24 cellular contexts compared by ENCODE assay signal in the genomic region with DNA sequence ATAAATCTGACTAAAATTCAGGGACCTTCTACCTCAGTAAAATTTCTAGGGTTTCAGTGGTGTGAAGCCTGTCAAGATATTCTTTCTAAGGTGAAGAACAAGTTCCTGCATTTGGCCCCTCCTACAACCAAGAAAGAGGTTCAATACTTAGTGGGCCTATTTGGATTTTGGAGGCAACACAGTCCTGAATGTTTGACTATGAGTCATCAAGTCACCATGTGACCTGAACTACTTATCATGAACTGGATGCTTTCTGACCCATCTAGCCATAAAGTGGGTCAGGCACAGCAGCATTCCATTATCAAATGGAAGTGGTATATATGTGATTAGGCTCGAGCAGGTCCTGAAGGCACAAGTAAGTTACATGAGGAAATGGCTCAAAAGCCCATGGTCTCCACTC.
"Had no signal": no experiment of that assay in that cellular context is flagged by ENCODE, and none has a peak within 500 bp of the region (broad histone marks: within the 10 kb centered on the region; RNA-seq: fewer than 3 reads in every experiment).

No MANE protein-coding gene starts in this region.

- H3K4me1 ChIP-seq: esophagus squamous epithelium, lower lobe of right lung, neural progenitor cell, uterus had no signal

- H2AFZ ChIP-seq: neural progenitor cell had no signal

- H3K9ac ChIP-seq: neural progenitor cell had no signal

- H3K4me2 ChIP-seq: neural progenitor cell, smooth muscle cell had no signal

- FAIRE-seq: colon, endothelial cell of umbilical vein, kidney, TTC549 had no signal

- H3K4me3 Mint-ChIP-seq: activated T-cell treated with anti-CD3 and anti-CD28 coated beads, Interleukin-2, amount 50 U/mL, for 24 hours; activated T-helper 17 cell treated with anti-CD3 and anti-CD28 coated beads, Interleukin-2, amount 50 U/mL, for 72 hours; central memory CD8-positive, alpha-beta T cell; naive thymus-derived CD8-positive, alpha-beta T cell; neural progenitor cell; stimulated activated naive B cell treated with anti-CD40 and anti-IgM and Interleukin-4, amounts not matched to agents 10 μg/mL and 1 μg/mL and 100 μg/mL, for 72 hours had no signal

- H3K27ac ChIP-seq: esophagus squamous epithelium, lower lobe of right lung, neural progenitor cell, uterus had no signal

- H3K36me3 ChIP-seq: esophagus squamous epithelium, lower lobe of right lung, neural progenitor cell, uterus had no signal

- H3K4me3 ChIP-seq: esophagus squamous epithelium, lower lobe of right lung, neural progenitor cell, smooth muscle cell, uterus had no signal

- H3K9me3 Mint-ChIP-seq: activated T-helper 17 cell treated with anti-CD3 and anti-CD28 coated beads, Interleukin-2, amount 50 U/mL, for 72 hours had no signal

- H3K27me3 ChIP-seq: esophagus squamous epithelium, neural progenitor cell, uterus had no signal

- H3K27ac Mint-ChIP-seq: activated naive CD4-positive, alpha-beta T cell treated with anti-CD3 and anti-CD28 coated beads, Interleukin-2, amount 50 U/mL, for 72 hours; activated T-cell treated with anti-CD3 and anti-CD28 coated beads, Interleukin-2, amount 50 U/mL, for 24 hours; activated T-helper 17 cell treated with anti-CD3 and anti-CD28 coated beads, Interleukin-2, amount 50 U/mL, for 72 hours; naive thymus-derived CD8-positive, alpha-beta T cell; neural progenitor cell; stimulated activated naive B cell treated with anti-CD40 and anti-IgM and Interleukin-4, amounts not matched to agents 10 μg/mL and 1 μg/mL and 100 μg/mL, for 72 hours had no signal

- H3K9me3 ChIP-seq: esophagus squamous epithelium, lower lobe of right lung, uterus had no signal

- H3K27me3 Mint-ChIP-seq: central memory CD8-positive, alpha-beta T cell; stimulated activated naive B cell treated with anti-CD40 and anti-IgM and Interleukin-4, amounts not matched to agents 10 μg/mL and 1 μg/mL and 100 μg/mL, for 72 hours had no signal

- DNase-seq: activated CD4-positive, alpha-beta T cell treated with anti-CD3 and anti-CD28 coated beads for 1 hour; activated CD8-positive, alpha-beta memory T cell treated with anti-CD3 and anti-CD28 coated beads, Interleukin-2, amount 50 U/mL, for 4 hours; activated T-cell treated with anti-CD3 and anti-CD28 coated beads, Interleukin-2, amount 50 U/mL, for 24 hours; aorta; effector memory CD4-positive, alpha-beta T cell; esophagus squamous epithelium; kidney; lower lobe of right lung; naive thymus-derived CD8-positive, alpha-beta T cell; posterior cingulate gyrus; stimulated activated CD4-positive, alpha-beta T cell treated with anti-CD3 and anti-CD28 coated beads, Interleukin-2, amount 100 ng/mL, for 48 hours; stimulated activated CD8-positive, alpha-beta memory T cell treated with anti-CD3 and anti-CD28 coated beads, Interleukin-4, amount 100 ng/mL, for 48 hours; stimulated activated naive B cell treated with anti-CD40 and anti-IgM and Interleukin-4, amounts not matched to agents 10 μg/mL and 1 μg/mL and 100 μg/mL, for 72 hours; uterus had no signal

- ATAC-seq: activated naive CD4-positive, alpha-beta T cell treated with anti-CD3 and anti-CD28 coated beads, Interleukin-2, amount 50 U/mL, for 72 hours; activated T-helper 17 cell treated with anti-CD3 and anti-CD28 coated beads, Interleukin-2, amount 50 U/mL, for 72 hours; left lobe of liver; lower lobe of right lung; naive thymus-derived CD8-positive, alpha-beta T cell; sciatic nerve; stimulated activated naive B cell treated with anti-CD40 and anti-IgM and Interleukin-4, amounts not matched to agents 10 μg/mL and 1 μg/mL and 100 μg/mL, for 72 hours had no signal

- H3K4me1 Mint-ChIP-seq: activated T-helper 17 cell treated with anti-CD3 and anti-CD28 coated beads, Interleukin-2, amount 50 U/mL, for 72 hours; central memory CD8-positive, alpha-beta T cell; neural progenitor cell; stimulated activated naive B cell treated with anti-CD40 and anti-IgM and Interleukin-4, amounts not matched to agents 10 μg/mL and 1 μg/mL and 100 μg/mL, for 72 hours had no signal

- H3K36me3 Mint-ChIP-seq: activated naive CD4-positive, alpha-beta T cell treated with anti-CD3 and anti-CD28 coated beads, Interleukin-2, amount 50 U/mL, for 72 hours; neural progenitor cell; stimulated activated naive B cell treated with anti-CD40 and anti-IgM and Interleukin-4, amounts not matched to agents 10 μg/mL and 1 μg/mL and 100 μg/mL, for 72 hours had no signal
